Comparison of ENCODE assay signal across 20 cellular contexts in the genomic region with DNA sequence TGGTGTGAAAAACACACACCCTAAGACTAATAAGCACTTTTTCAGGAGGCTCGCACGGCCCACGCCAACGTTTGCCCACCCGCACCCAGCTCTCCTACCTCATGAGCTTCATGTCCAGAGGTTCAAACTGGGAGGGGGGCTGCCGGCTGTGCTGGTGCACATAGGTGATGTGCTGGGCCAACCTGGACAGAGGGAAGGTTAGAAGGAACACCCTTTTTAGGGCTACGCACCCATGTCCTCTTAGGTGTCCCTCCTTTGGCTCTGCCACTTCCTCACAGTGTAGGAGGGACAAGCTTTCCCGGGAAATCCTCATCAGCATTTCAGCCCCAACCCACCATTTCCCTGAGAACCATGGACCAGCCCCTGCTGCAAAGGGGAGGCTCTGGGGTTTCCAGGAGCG. TPM values are rescaled to one million over a fixed set of nuclear protein-coding genes. Genes with fewer than 3 reads are reported as not detected.
DNase-seq lines count a peak whose midpoint lies in the region; ATAC-seq, FAIRE-seq and TF ChIP-seq lines count a peak whose summit lies in the region.
"Had no signal": no experiment of that assay in that cellular context is flagged by ENCODE, and none has a peak within 500 bp of the region (broad histone marks: within the 10 kb centered on the region; RNA-seq: fewer than 3 reads in every experiment).

No MANE protein-coding gene starts in this region.

- TF ChIP-seq EP300 in K562 (IDR thresholded peaks at IDR 0.05; ENCODE audit: low read length): no peak

- H3K9me3 ChIP-seq in HEK293 (ENCODE audit: control insufficient read depth, insufficient read depth, low read depth, low read length): no peaks in the 10 kb centered on the region
- no peaks in the 10 kb centered on the region for H3K9me3 ChIP-seq in K562 (replicated peaks; ENCODE audit: control insufficient read depth, insufficient read depth, low read depth, low read length)
- H3K9me3 ChIP-seq: BE2C, left lung, spleen, upper lobe of right lung had no signal

- H3K4me3 ChIP-seq in HEK293 (ENCODE audit: low read depth, low read length) (no peak overlapping the region), K562 (no peak overlapping the region)
- H3K4me3 ChIP-seq: coronary artery, left lung, spleen, upper lobe of right lung had no signal

- CTCF ChIA-PET in HEK293 (lab: Yijun Ruan, JAX) (interaction anchor here (0.6 to 1.5 kb wide), 4 partner anchors 13 to 312 kb away, joined by 3 to 4 read pairs (median 3); no protein-coding TSS in a partner anchor), K562 (lab: Yijun Ruan, JAX; ENCODE audit: low intra/inter-chr PET ratio) (no interaction called here)

- WGBS in K562 (ENCODE audit: insufficient coverage, low coverage, missing lambda C conversion rate): 92% methylated on average over 9 of the region's 9 CpGs

- no peak for FAIRE-seq in K562 (lab: Jason Lieb, UNC)
- FAIRE-seq: A204.1 had no signal

- DNase-seq in activated T-cell treated with anti-CD3 and anti-CD28 coated beads, Interleukin-2, amount 50 U/mL, for 24 hours: no peak
- DNase-seq in activated T-cell treated with anti-CD3 and anti-CD28 coated beads, Interleukin-2, amount 50 U/mL, for 4 hours: no peak
- DNase-seq in K562 (ENCODE audit: extremely low read depth in 1 of 4, low spot score in 3 of 4) (no peak), neural crest cell (ENCODE audit: low read depth, low spot score) (no peak), DMS 273 treated with DMSO at 0.1 percent for 48 hours (lab: John Stamatoyannopoulos, UW) (no peak), A172 (ENCODE audit: low spot score) (no peak), foreskin melanocyte (no peak)
- DNase-seq: activated naive CD8-positive, alpha-beta T cell treated with anti-CD3 and anti-CD28 coated beads, Interleukin-2, amount 10 ng/mL, durations not matched to agents 7 days and 5 days; activated T-cell treated with anti-CD3 and anti-CD28 coated beads, Interleukin-2, amount 50 U/mL, for 48 hours; BE2C; left lung; NCI-H1048; NCI-H2081 treated with DMSO at 0.1 percent for 48 hours; NK-92 treated with Interleukin-12 subunit alpha and Interleukin-12 subunit beta, amount 100 ng/mL, for 24 hours; spleen; stimulated activated CD4-positive, alpha-beta T cell treated with anti-CD3 and anti-CD28 coated beads, Interleukin-4, amount 100 ng/mL, for 24 hours; upper lobe of right lung had no signal

- H3K27ac Mint-ChIP-seq in activated T-cell treated with anti-CD3 and anti-CD28 coated beads, Interleukin-2, amount 50 U/mL, for 24 hours: peak overlapping the region; percentile 84
- H3K27ac Mint-ChIP-seq in neural crest cell (ENCODE audit: unreplicated experiment): no peak overlapping the region

- POLR2A ChIA-PET in HEK293 (lab: Yijun Ruan, JAX): interaction anchor here (0.8 to 1.0 kb wide), 3 partner anchors 13 to 63 kb away, joined by 3 to 5 read pairs (median 3); partner anchors contain the start of gene TRAPPC14
- POLR2A ChIA-PET in K562 (lab: Yijun Ruan, JAX): interaction anchor here (0.9 to 1.4 kb wide), 6 partner anchors 10 to 105 kb away, joined by 3 to 8 read pairs (median 4); no protein-coding TSS in a partner anchor

- TF ChIP-seq CTCF in HEK293 (tag by site-specific recombination; IDR thresholded peaks at IDR 0.05) (no peak), K562 (IDR thresholded peaks at IDR 0.05 in 2 of 3, conservative IDR thresholded peaks at IDR 0.05 in 1 of 3; ENCODE audit: insufficient read depth in 2 of 3, low read depth in 1 of 3, low read length in 3 of 3) (no peak), neural crest cell (conservative IDR thresholded peaks at IDR 0.05) (no peak)

- H3K4me1 ChIP-seq in HEK293 (ENCODE audit: control insufficient read depth, insufficient read depth, low read length): no peaks in the 10 kb centered on the region
- peaks cover 6 to 17% of the 10 kb centered on the region in 2 experiments; a peak in 4 of 5 replicates for H3K4me1 ChIP-seq in K562 (replicated peaks in 1 of 2; ENCODE audit: control insufficient read depth in 2 of 2, insufficient read depth in 2 of 2, low read length in 2 of 2)
- H3K4me1 ChIP-seq: BE2C had no signal

- peaks cover 58% of the 10 kb centered on the region for H4K20me1 ChIP-seq in K562 (replicated peaks; ENCODE audit: control insufficient read depth, insufficient read depth, low read length)

- H3K4me2 ChIP-seq in K562 (ENCODE audit: insufficient read depth, low read length): no peak overlapping the region

- no peak overlapping the region for H2AFZ ChIP-seq in K562 (ENCODE audit: low read depth, low read length)

- BruUV-seq in K562 (replicated peaks; lab: Mats Ljungman, UMichigan): no TSS peak

- peaks cover 75% of the 10 kb centered on the region for H3K4me1 Mint-ChIP-seq in activated T-cell treated with anti-CD3 and anti-CD28 coated beads, Interleukin-2, amount 50 U/mL, for 24 hours (ENCODE audit: low read depth)
- peaks cover 33% of the 10 kb centered on the region for H3K4me1 Mint-ChIP-seq in activated T-cell treated with anti-CD3 and anti-CD28 coated beads, Interleukin-2, amount 50 U/mL, for 4 hours (ENCODE audit: low read depth)
- H3K4me1 Mint-ChIP-seq in neural crest cell: peaks cover 75% of the 10 kb centered on the region

- peak; percentile 37 for TF ChIP-seq POLR2A in K562 (conservative IDR thresholded peaks at IDR 0.05)

- H3K36me3 ChIP-seq in HEK293 (ENCODE audit: control insufficient read depth in 2 of 2, insufficient read depth in 1 of 2, low read length in 2 of 2): peaks cover 56 to 98% of the 10 kb centered on the region in 2 experiments
- peaks cover 100% of the 10 kb centered on the region for H3K36me3 ChIP-seq in K562 (ENCODE audit: control insufficient read depth, insufficient read depth, low read length)

- no peaks in the 10 kb centered on the region for H3K27me3 Mint-ChIP-seq in activated T-cell treated with anti-CD3 and anti-CD28 coated beads, Interleukin-2, amount 50 U/mL, for 24 hours
- H3K27me3 Mint-ChIP-seq in activated T-cell treated with anti-CD3 and anti-CD28 coated beads, Interleukin-2, amount 50 U/mL, for 4 hours (ENCODE audit: low read depth): no peaks in the 10 kb centered on the region
- peaks cover 57% of the 10 kb centered on the region for H3K27me3 Mint-ChIP-seq in neural crest cell (ENCODE audit: low read depth)
- H3K27me3 Mint-ChIP-seq: activated naive CD8-positive, alpha-beta T cell treated with anti-CD3 and anti-CD28 coated beads, Interleukin-2, amount 10 ng/mL, durations not matched to agents 7 days and 5 days had no signal

- peaks cover 44% of the 10 kb centered on the region for H3K79me2 ChIP-seq in K562 (ENCODE audit: control insufficient read depth, insufficient read depth, low read length)

- no peaks in the 10 kb centered on the region for H3K9me3 Mint-ChIP-seq in activated T-cell treated with anti-CD3 and anti-CD28 coated beads, Interleukin-2, amount 50 U/mL, for 24 hours
- H3K9me3 Mint-ChIP-seq in activated T-cell treated with anti-CD3 and anti-CD28 coated beads, Interleukin-2, amount 50 U/mL, for 4 hours: no peaks in the 10 kb centered on the region
- no peaks in the 10 kb centered on the region for H3K9me3 Mint-ChIP-seq in neural crest cell
- H3K9me3 Mint-ChIP-seq: activated naive CD8-positive, alpha-beta T cell treated with anti-CD3 and anti-CD28 coated beads, Interleukin-2, amount 10 ng/mL, durations not matched to agents 7 days and 5 days had no signal

- H3K27ac ChIP-seq in HEK293 (ENCODE audit: extremely low read depth, low read depth, low read length) (no peak overlapping the region), K562 (ENCODE audit: extremely low read depth, low read depth, low read length) (no peak overlapping the region)
- H3K27ac ChIP-seq: coronary artery, left lung, spleen, upper lobe of right lung had no signal

- TF ChIP-seq RAD21 in K562 (CRISPR knock-in tag; conservative IDR thresholded peaks at IDR 0.05 in 1 of 2, IDR thresholded peaks at IDR 0.05 in 1 of 2): no peak

- peaks cover 100% of the 10 kb centered on the region for H3K36me3 Mint-ChIP-seq in activated T-cell treated with anti-CD3 and anti-CD28 coated beads, Interleukin-2, amount 50 U/mL, for 24 hours (ENCODE audit: low read depth)
- H3K36me3 Mint-ChIP-seq in activated T-cell treated with anti-CD3 and anti-CD28 coated beads, Interleukin-2, amount 50 U/mL, for 4 hours (ENCODE audit: insufficient read depth): peaks cover 67% of the 10 kb centered on the region
- H3K36me3 Mint-ChIP-seq in neural crest cell (ENCODE audit: low read depth): peaks cover 79% of the 10 kb centered on the region

- intact Hi-C loops in K562 (cut with micrococcal nuclease): no loop called here

- H3K27me3 ChIP-seq in K562 (ENCODE audit: control insufficient read depth in 2 of 2, insufficient read depth in 2 of 2, low read length in 2 of 2): no peaks in the 10 kb centered on the region
- H3K27me3 ChIP-seq: BE2C, left lung, spleen, upper lobe of right lung had no signal

- no peak for ATAC-seq in activated T-cell treated with anti-CD3 and anti-CD28 coated beads, Interleukin-2, amount 50 U/mL, for 4 hours
- ATAC-seq in K562: no peak
- ATAC-seq: left lung, upper lobe of right lung had no signal

- no peak overlapping the region for H3K4me3 Mint-ChIP-seq in activated T-cell treated with anti-CD3 and anti-CD28 coated beads, Interleukin-2, amount 50 U/mL, for 24 hours
- H3K4me3 Mint-ChIP-seq in activated T-cell treated with anti-CD3 and anti-CD28 coated beads, Interleukin-2, amount 50 U/mL, for 4 hours: no peak overlapping the region
- H3K4me3 Mint-ChIP-seq in neural crest cell: peak overlapping the region; percentile 99
- H3K4me3 Mint-ChIP-seq: activated naive CD8-positive, alpha-beta T cell treated with anti-CD3 and anti-CD28 coated beads, Interleukin-2, amount 10 ng/mL, durations not matched to agents 7 days and 5 days had no signal

- no peak overlapping the region for H3K9ac ChIP-seq in K562 (ENCODE audit: insufficient read depth in 1 of 2, low read depth in 2 of 2, low read length in 2 of 2)

- H3K9me1 ChIP-seq in K562 (ENCODE audit: control insufficient read depth, insufficient read depth, low read length): peaks cover 3% of the 10 kb centered on the region

- in situ Hi-C loops in K562 (cut with MboI): no loop called here

RNA-seq across cellular contexts. Expression of gene MCM7, which starts 5.9 kb away (rescaled TPM):
- 100 to 1,000 TPM; 471 to 592 (median 521) TPM for total RNA-seq in activated T-cell treated with anti-CD3 and anti-CD28 coated beads, Interleukin-2, amount 50 U/mL, for 4 hours
- 414 and 758 TPM in 2 replicates for total RNA-seq in K562 (2011; cell fraction: chromatin; rRNA removed; ENCODE audit: low replicate concordance)
- 463 and 497 TPM in 2 replicates for total RNA-seq in K562 (2011; cell fraction: nucleolus; rRNA removed)
- total RNA-seq in K562 (2011; cell fraction: nucleoplasm; rRNA removed): 263 and 349 TPM in 2 replicates
- total RNA-seq in K562 (2014; rRNA removed) (560 and 610 TPM in 2 replicates), K562 (2014; rRNA removed; fragmentation: Illumina TruSeq; extraction: Trizol) (303 and 336 TPM in 2 replicates), K562 (2015; rRNA removed; fragmentation: Illumina TruSeq; extraction: Trizol) (408 and 410 TPM in 2 replicates), K562 (2021) (588 and 616 TPM in 2 replicates), neural crest cell (420 and 426 TPM in 2 replicates)
- polyA plus RNA-seq in K562 (2011; rRNA removed) (304 and 329 TPM in 2 replicates), K562 (2014; fragmentation: Illumina TruSeq; extraction: Trizol) (437 and 491 TPM in 2 replicates), K562 (2014; fragmentation: Nextera tagmentation; extraction: Ambion mirVana) (100 to 1,000 TPM; 407 to 856 TPM), K562 (2014; rRNA removed) (488 and 513 TPM in 2 replicates)
- 333 and 730 TPM in 2 replicates for polyA plus RNA-seq in K562 (2011; cell fraction: cytosol; rRNA removed)
- 657 and 888 TPM in 2 replicates for polyA plus RNA-seq in K562 (2011; cell fraction: nucleus; rRNA removed)
- polyA plus RNA-seq in K562 (2012): 488 and 498 TPM in 2 replicates
- 295 and 393 TPM in 2 replicates for polyA minus RNA-seq in K562 (2011; rRNA and poly(A)+ RNA removed)
- 320 and 399 TPM in 2 replicates for polyA minus RNA-seq in K562 (2011; cell fraction: cytosol; rRNA and poly(A)+ RNA removed)
- 299 and 305 TPM in 2 replicates for polyA minus RNA-seq in K562 (2011; cell fraction: nucleus; rRNA and poly(A)+ RNA removed)
- 215 and 227 TPM in 2 replicates for total RNA-seq in A172 (2014; rRNA removed; shearing (Covaris generic))

RNA-seq across cellular contexts. Expression of gene AP4M1, which starts 6.2 kb away (rescaled TPM):
- total RNA-seq in activated T-cell treated with anti-CD3 and anti-CD28 coated beads, Interleukin-2, amount 50 U/mL, for 4 hours: 10 to 100 TPM; 13.4 to 16.0 (median 16.0) TPM
- 35.5 and 59.8 TPM in 2 replicates for total RNA-seq in K562 (2011; cell fraction: chromatin; rRNA removed; ENCODE audit: low replicate concordance)
- 50.4 and 51.6 TPM in 2 replicates for total RNA-seq in K562 (2011; cell fraction: nucleolus; rRNA removed)
- total RNA-seq in K562 (2011; cell fraction: nucleoplasm; rRNA removed): 26.7 and 40.9 TPM in 2 replicates
- total RNA-seq in K562 (2014; rRNA removed) (17.4 and 30.9 TPM in 2 replicates), K562 (2014; rRNA removed; fragmentation: Illumina TruSeq; extraction: Trizol) (11.0 and 12.2 TPM in 2 replicates), K562 (2015; rRNA removed; fragmentation: Illumina TruSeq; extraction: Trizol) (11.9 and 13.5 TPM in 2 replicates), K562 (2021) (21.8 and 25.2 TPM in 2 replicates), neural crest cell (22.6 and 23.6 TPM in 2 replicates)
- polyA plus RNA-seq in K562 (2011; rRNA removed) (12.7 and 14.1 TPM in 2 replicates), K562 (2014; fragmentation: Illumina TruSeq; extraction: Trizol) (16.4 and 18.0 TPM in 2 replicates), K562 (2014; fragmentation: Nextera tagmentation; extraction: Ambion mirVana) (1 to 10 TPM; 1.3 to 3.6 TPM), K562 (2014; rRNA removed) (15.6 and 19.6 TPM in 2 replicates)
- 14.1 and 21.2 TPM in 2 replicates for polyA plus RNA-seq in K562 (2011; cell fraction: cytosol; rRNA removed)
- 41.5 and 49.3 TPM in 2 replicates for polyA plus RNA-seq in K562 (2011; cell fraction: nucleus; rRNA removed)
- 15.8 and 27.8 TPM in 2 replicates for polyA plus RNA-seq in K562 (2012)
- 10.9 and 15.8 TPM in 2 replicates for polyA minus RNA-seq in K562 (2011; rRNA and poly(A)+ RNA removed)
- 9.1 and 11.9 TPM in 2 replicates for polyA minus RNA-seq in K562 (2011; cell fraction: cytosol; rRNA and poly(A)+ RNA removed)
- polyA minus RNA-seq in K562 (2011; cell fraction: nucleus; rRNA and poly(A)+ RNA removed): 12.1 and 17.2 TPM in 2 replicates
- total RNA-seq in A172 (2014; rRNA removed; shearing (Covaris generic)): 28.6 and 66.9 TPM in 2 replicates

RNA-seq across cellular contexts. Expression of gene COPS6, which starts 6.5 kb away (rescaled TPM):
- 100 to 1,000 TPM; 105 to 120 (median 112) TPM for total RNA-seq in activated T-cell treated with anti-CD3 and anti-CD28 coated beads, Interleukin-2, amount 50 U/mL, for 4 hours
- 151 and 243 TPM in 2 replicates for total RNA-seq in K562 (2011; cell fraction: chromatin; rRNA removed; ENCODE audit: low replicate concordance)
- total RNA-seq in K562 (2011; cell fraction: nucleolus; rRNA removed): 132 and 134 TPM in 2 replicates
- total RNA-seq in K562 (2011; cell fraction: nucleoplasm; rRNA removed): 123 and 134 TPM in 2 replicates
- total RNA-seq in K562 (2014; rRNA removed) (102 and 119 TPM in 2 replicates), K562 (2014; rRNA removed; fragmentation: Illumina TruSeq; extraction: Trizol) (56.4 and 64.2 TPM in 2 replicates), K562 (2015; rRNA removed; fragmentation: Illumina TruSeq; extraction: Trizol) (60.1 and 63.0 TPM in 2 replicates), K562 (2021) (168 TPM in 2 replicates), neural crest cell (142 and 160 TPM in 2 replicates)
- polyA plus RNA-seq in K562 (2011; rRNA removed) (142 and 202 TPM in 2 replicates), K562 (2014; fragmentation: Illumina TruSeq; extraction: Trizol) (176 and 194 TPM in 2 replicates), K562 (2014; fragmentation: Nextera tagmentation; extraction: Ambion mirVana) (100 to 1,000 TPM; 160 to 331 TPM), K562 (2014; rRNA removed) (212 and 232 TPM in 2 replicates)
- 161 and 249 TPM in 2 replicates for polyA plus RNA-seq in K562 (2011; cell fraction: cytosol; rRNA removed)
- 125 and 159 TPM in 2 replicates for polyA plus RNA-seq in K562 (2011; cell fraction: nucleus; rRNA removed)
- polyA plus RNA-seq in K562 (2012): 160 and 243 TPM in 2 replicates
- 82.3 and 172 TPM in 2 replicates for polyA minus RNA-seq in K562 (2011; rRNA and poly(A)+ RNA removed)
- 57.4 and 102 TPM in 2 replicates for polyA minus RNA-seq in K562 (2011; cell fraction: cytosol; rRNA and poly(A)+ RNA removed)
- 37.4 and 39.0 TPM in 2 replicates for polyA minus RNA-seq in K562 (2011; cell fraction: nucleus; rRNA and poly(A)+ RNA removed)
- 70.3 and 74.6 TPM in 2 replicates for total RNA-seq in A172 (2014; rRNA removed; shearing (Covaris generic))

RNA-seq across cellular contexts. Expression of gene ZNF3, which starts 13.8 kb away (rescaled TPM):
- 10 to 100 TPM; 18.8 to 21.8 (median 21.6) TPM for total RNA-seq in activated T-cell treated with anti-CD3 and anti-CD28 coated beads, Interleukin-2, amount 50 U/mL, for 4 hours
- 153 and 214 TPM in 2 replicates for total RNA-seq in K562 (2011; cell fraction: chromatin; rRNA removed; ENCODE audit: low replicate concordance)
- total RNA-seq in K562 (2011; cell fraction: nucleolus; rRNA removed): 103 and 125 TPM in 2 replicates
- 119 and 140 TPM in 2 replicates for total RNA-seq in K562 (2011; cell fraction: nucleoplasm; rRNA removed)
- total RNA-seq in K562 (2014; rRNA removed) (33.6 and 35.6 TPM in 2 replicates), K562 (2014; rRNA removed; fragmentation: Illumina TruSeq; extraction: Trizol) (55.6 and 64.4 TPM in 2 replicates), K562 (2015; rRNA removed; fragmentation: Illumina TruSeq; extraction: Trizol) (61.6 and 64.9 TPM in 2 replicates), K562 (2021) (46.7 and 48.5 TPM in 2 replicates), neural crest cell (67.1 and 72.3 TPM in 2 replicates)
- polyA plus RNA-seq in K562 (2011; rRNA removed) (44.8 and 52.3 TPM in 2 replicates), K562 (2014; fragmentation: Illumina TruSeq; extraction: Trizol) (58.4 and 58.7 TPM in 2 replicates), K562 (2014; fragmentation: Nextera tagmentation; extraction: Ambion mirVana) (10 to 100 TPM; 30.0 to 51.5 TPM), K562 (2014; rRNA removed) (39.6 and 45.8 TPM in 2 replicates)
- 20.8 and 27.2 TPM in 2 replicates for polyA plus RNA-seq in K562 (2011; cell fraction: cytosol; rRNA removed)
- polyA plus RNA-seq in K562 (2011; cell fraction: nucleus; rRNA removed): 85.4 and 103 TPM in 2 replicates
- polyA plus RNA-seq in K562 (2012): 30.1 and 31.6 TPM in 2 replicates
- 55.6 and 57.4 TPM in 2 replicates for polyA minus RNA-seq in K562 (2011; rRNA and poly(A)+ RNA removed)
- polyA minus RNA-seq in K562 (2011; cell fraction: cytosol; rRNA and poly(A)+ RNA removed): 10.5 and 15.3 TPM in 2 replicates
- 33.7 and 50.5 TPM in 2 replicates for polyA minus RNA-seq in K562 (2011; cell fraction: nucleus; rRNA and poly(A)+ RNA removed)
- 23.0 and 26.2 TPM in 2 replicates for total RNA-seq in A172 (2014; rRNA removed; shearing (Covaris generic))

RNA-seq across cellular contexts. Expression of gene TAF6, which starts 23.9 kb away (rescaled TPM):
- total RNA-seq in activated T-cell treated with anti-CD3 and anti-CD28 coated beads, Interleukin-2, amount 50 U/mL, for 4 hours: 10 to 100 TPM; 67.3 to 74.2 (median 72.9) TPM
- total RNA-seq in K562 (2011; cell fraction: chromatin; rRNA removed; ENCODE audit: low replicate concordance): 80.0 and 157 TPM in 2 replicates
- 79.9 and 81.2 TPM in 2 replicates for total RNA-seq in K562 (2011; cell fraction: nucleolus; rRNA removed)
- total RNA-seq in K562 (2011; cell fraction: nucleoplasm; rRNA removed): 59.5 and 72.2 TPM in 2 replicates
- total RNA-seq in K562 (2014; rRNA removed) (21.3 and 36.4 TPM in 2 replicates), K562 (2014; rRNA removed; fragmentation: Illumina TruSeq; extraction: Trizol) (16.1 and 22.2 TPM in 2 replicates), K562 (2015; rRNA removed; fragmentation: Illumina TruSeq; extraction: Trizol) (17.9 and 21.5 TPM in 2 replicates), K562 (2021) (74.2 and 78.7 TPM in 2 replicates), neural crest cell (82.0 and 88.9 TPM in 2 replicates)
- polyA plus RNA-seq in K562 (2011; rRNA removed) (12.3 and 21.4 TPM in 2 replicates), K562 (2014; fragmentation: Illumina TruSeq; extraction: Trizol) (59.4 and 68.1 TPM in 2 replicates), K562 (2014; fragmentation: Nextera tagmentation; extraction: Ambion mirVana) (under 1 TPM; 0.78 to 0.83 TPM), K562 (2014; rRNA removed) (33.1 and 43.1 TPM in 2 replicates)
- polyA plus RNA-seq in K562 (2011; cell fraction: cytosol; rRNA removed): 9.2 and 16.8 TPM in 2 replicates
- 43.8 and 63.6 TPM in 2 replicates for polyA plus RNA-seq in K562 (2011; cell fraction: nucleus; rRNA removed)
- 63.2 and 72.6 TPM in 2 replicates for polyA plus RNA-seq in K562 (2012)
- polyA minus RNA-seq in K562 (2011; rRNA and poly(A)+ RNA removed): 12.3 and 15.9 TPM in 2 replicates
- 23.7 and 37.7 TPM in 2 replicates for polyA minus RNA-seq in K562 (2011; cell fraction: cytosol; rRNA and poly(A)+ RNA removed)
- 15.6 and 19.7 TPM in 2 replicates for polyA minus RNA-seq in K562 (2011; cell fraction: nucleus; rRNA and poly(A)+ RNA removed)
- total RNA-seq in A172 (2014; rRNA removed; shearing (Covaris generic)): 56.2 and 57.3 TPM in 2 replicates
